In the genomic region with DNA sequence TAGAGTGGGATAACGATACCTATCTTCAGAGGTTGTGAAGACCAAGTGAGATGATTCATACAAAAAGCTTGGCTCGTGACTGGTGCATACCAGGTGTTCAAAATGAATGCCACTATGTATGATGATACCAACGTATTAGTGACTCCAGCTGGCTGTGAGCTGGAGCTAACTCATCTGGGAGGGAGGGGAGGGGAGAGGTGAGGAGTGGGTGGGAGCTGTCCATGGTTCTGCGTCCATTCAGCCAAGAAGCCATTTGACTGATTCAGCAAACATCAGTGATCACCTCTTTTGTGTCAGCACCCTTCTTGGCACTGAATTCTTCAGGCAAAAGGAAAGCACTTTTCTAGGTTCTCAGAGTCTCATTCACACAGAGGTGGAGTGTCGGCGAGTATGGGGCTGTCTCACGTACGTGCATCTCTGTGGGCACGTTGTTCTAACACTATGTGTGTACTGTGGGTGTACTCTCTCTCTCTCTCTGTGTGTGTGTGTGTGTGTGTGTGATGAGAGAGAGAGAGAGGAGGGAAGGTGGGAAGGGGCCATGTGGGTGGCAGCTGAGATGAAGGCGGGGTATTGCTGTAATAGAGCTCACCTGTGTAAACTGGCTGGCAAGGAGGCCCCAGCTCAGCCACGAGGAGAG, we compare ENCODE assay signal across 9 cellular contexts.
DNase-seq lines count a peak whose midpoint lies in the region; ATAC-seq, FAIRE-seq and TF ChIP-seq lines count a peak whose summit lies in the region.
"Had no signal": no experiment of that assay in that cellular context is flagged by ENCODE, and none has a peak within 500 bp of the region (broad histone marks: within the 10 kb centered on the region; RNA-seq: fewer than 3 reads in every experiment).

No MANE protein-coding gene starts in this region.

- ATAC-seq in psoas muscle (no peak), GM18873 (IDR thresholded peaks at IDR 0.05; ENCODE audit: low FRiP score, unreplicated experiment) (no peak)
- ATAC-seq: Right ventricle myocardium inferior had no signal

- H3K9me3 ChIP-seq in astrocyte (ENCODE audit: insufficient read depth, low read depth, low read length) = no peaks in the 10 kb centered on the region
- H3K9me3 ChIP-seq in psoas muscle = no peaks in the 10 kb centered on the region

- H3K27ac ChIP-seq in astrocyte (ENCODE audit: low read depth, low read length) (no peak overlapping the region), psoas muscle (no peak overlapping the region)

- no peak for FAIRE-seq in astrocyte (lab: Jason Lieb, UNC)

- H3K36me3 Mint-ChIP-seq in astrocyte (ENCODE audit: low read depth, unreplicated experiment) = peaks cover 2% of the 10 kb centered on the region

- no peak overlapping the region for H3K27ac Mint-ChIP-seq in astrocyte (ENCODE audit: unreplicated experiment)

- no peaks in the 10 kb centered on the region for H3K9me3 Mint-ChIP-seq in astrocyte (ENCODE audit: unreplicated experiment)

- peaks cover 70% of the 10 kb centered on the region for H3K27me3 Mint-ChIP-seq in astrocyte (ENCODE audit: low read depth, unreplicated experiment)

- H3K79me2 ChIP-seq in astrocyte (ENCODE audit: insufficient read depth, low read length) = no peaks in the 10 kb centered on the region

- H3K9ac ChIP-seq in astrocyte (ENCODE audit: low read length) = no peak overlapping the region

- H3K4me1 ChIP-seq in astrocyte (ENCODE audit: insufficient read depth, low read length) (no peaks in the 10 kb centered on the region), psoas muscle (no peaks in the 10 kb centered on the region)

- H3K4me2 ChIP-seq in astrocyte (ENCODE audit: low read length) = no peak overlapping the region

- H3K27me3 ChIP-seq in astrocyte (ENCODE audit: insufficient read depth, low read length) = peaks cover 34% of the 10 kb centered on the region
- no peaks in the 10 kb centered on the region for H3K27me3 ChIP-seq in kidney epithelial cell (ENCODE audit: control insufficient read depth, insufficient read depth, low read length)
- H3K27me3 ChIP-seq in psoas muscle (ENCODE audit: insufficient read depth in 3 of 3, low read length in 2 of 3) = peaks cover 0 to 17% (median 3%) of the 10 kb centered on the region in 3 donors

- WGBS in psoas muscle, 3 donors = 33 to 44% (median 39%) methylated on average over 11 of the region's 11 CpGs

- H3K4me3 Mint-ChIP-seq in astrocyte (ENCODE audit: unreplicated experiment) = no peak overlapping the region

- H3K4me1 Mint-ChIP-seq in astrocyte (ENCODE audit: low read depth, unreplicated experiment) = peaks cover 5% of the 10 kb centered on the region

- no peak overlapping the region for H3K4me3 ChIP-seq in Jurkat, Clone E6-1 (ENCODE audit: low read length)
- no peak overlapping the region for H3K4me3 ChIP-seq in astrocyte (ENCODE audit: insufficient read depth, low read depth, low read length)
- no peak overlapping the region for H3K4me3 ChIP-seq in kidney epithelial cell (ENCODE audit: low read depth, low read length)
- no peak overlapping the region for H3K4me3 ChIP-seq in psoas muscle

- no peaks in the 10 kb centered on the region for H4K20me1 ChIP-seq in astrocyte (ENCODE audit: insufficient read depth, low read length)

- 0 out of 3 replicates have a peak, but pooled peaks have one; percentile 4 for TF ChIP-seq CTCF in GM12872 (IDR thresholded peaks at IDR 0.05; ENCODE audit: insufficient read depth, low read depth, low read length)
- TF ChIP-seq CTCF in astrocyte (IDR thresholded peaks at IDR 0.05; ENCODE audit: insufficient read depth, low read depth, low read length) = no peak
- TF ChIP-seq CTCF in kidney epithelial cell (IDR thresholded peaks at IDR 0.05; ENCODE audit: insufficient read depth, low read length, poor library complexity, severe bottlenecking) = no peak
- TF ChIP-seq CTCF in psoas muscle (IDR thresholded peaks at IDR 0.05) = no peak

- H3K36me3 ChIP-seq in astrocyte (ENCODE audit: insufficient read depth, low read length) (no peaks in the 10 kb centered on the region), kidney epithelial cell (ENCODE audit: control insufficient read depth, insufficient read depth, low read length) (no peaks in the 10 kb centered on the region), psoas muscle (ENCODE audit: insufficient read depth in 1 of 2, low read depth in 1 of 2) (no peaks in the 10 kb centered on the region)

- intact Hi-C loops in psoas muscle (cut with DNase I) = no loop called here

- DNase-seq in Jurkat, Clone E6-1 (ENCODE audit: low read depth, low spot score) = peak; percentile 46
- DNase-seq in astrocyte (ENCODE audit: low read depth) = peak; percentile 49
- DNase-seq in kidney epithelial cell (ENCODE audit: low read depth) = peak; percentile 12
- no peak for DNase-seq in NOMO-1 (lab: John Stamatoyannopoulos, UW; ENCODE audit: unreplicated experiment in 2 of 2)
- no peak for DNase-seq in SK-N-DZ (ENCODE audit: low spot score)
- DNase-seq in psoas muscle = no peak

- H2AFZ ChIP-seq in astrocyte (ENCODE audit: low read depth, low read length) = no peak overlapping the region

Comparison
In these comparisons a context has a peak if more than half of its experiments do, and no peak if none do; other contexts are left out.
1. DNase-seq: peak in Jurkat, Clone E6-1 (single experiment), astrocyte (single experiment) and kidney epithelial cell (single experiment); none in NOMO-1 (0 of 2), SK-N-DZ (single experiment) and psoas muscle (0 of 2).